30 cellular contexts compared by ENCODE assay signal in the genomic region with DNA sequence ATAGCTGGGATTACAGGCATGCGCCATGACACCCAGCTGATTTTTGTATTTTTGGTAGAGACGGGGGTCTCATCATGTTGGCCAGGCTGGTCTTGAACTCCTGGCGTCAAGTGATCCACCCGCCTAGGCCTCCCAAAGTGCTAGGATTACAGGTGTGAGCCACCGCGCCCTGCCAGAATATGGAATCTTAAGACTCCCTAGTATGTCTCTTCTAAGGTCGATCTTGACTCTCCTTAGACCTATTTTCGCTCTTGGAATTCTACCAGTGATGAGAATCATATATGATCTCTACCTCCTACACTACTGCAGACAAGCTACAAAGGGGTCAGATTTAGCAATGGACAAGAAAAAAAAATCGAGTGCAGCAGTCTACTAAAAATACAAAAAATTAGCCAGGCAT. TPM values are rescaled to one million over a fixed set of nuclear protein-coding genes. Genes with fewer than 3 reads are reported as not detected.
A peak's percentile ranks its signal among the peaks of the same experiment; 100 is the strongest.
DNase-seq lines count a peak whose midpoint lies in the region; TF ChIP-seq lines count a peak whose summit lies in the region.
"Had no signal": no experiment of that assay in that cellular context is flagged by ENCODE, and none has a peak within 500 bp of the region (broad histone marks: within the 10 kb centered on the region; RNA-seq: fewer than 3 reads in every experiment).

No MANE protein-coding gene starts in this region.

- H3K4me1 ChIP-seq in mesenchymal stem cell (ENCODE audit: control insufficient read depth, insufficient read depth, low read depth, low read length) = no peaks in the 10 kb centered on the region
- H3K4me1 ChIP-seq: adrenal gland, HAP-1, lower lobe of right lung, pancreas, upper lobe of left lung had no signal

- H3K4me3 ChIP-seq in mesenchymal stem cell (ENCODE audit: insufficient read depth in 1 of 2, low read depth in 1 of 2, low read length in 2 of 2) = no peak overlapping the region
- H3K4me3 ChIP-seq: adrenal gland; BLaER1 treated with 17β-estradiol and CSF1 and Interleukin-3, amounts not matched to agents 10 nM and 100 nM; HAP-1; heart right ventricle; lower lobe of right lung; pancreas; PC-9; upper lobe of left lung had no signal

- H4K8ac ChIP-seq in mesenchymal stem cell (ENCODE audit: low read length) = no peak overlapping the region

- H2BK5ac ChIP-seq in mesenchymal stem cell (ENCODE audit: low read depth, low read length, poor library complexity, severe bottlenecking) = no peak overlapping the region

- no peak for DNase-seq in activated T-cell treated with anti-CD3 and anti-CD28 coated beads, Interleukin-2, amount 50 U/mL, for 24 hours
- no peak for DNase-seq in activated T-cell treated with anti-CD3 and anti-CD28 coated beads for 4 hours
- no peak for DNase-seq in HFFc6
- no peak for DNase-seq in activated naive CD8-positive, alpha-beta T cell treated with anti-CD3 and anti-CD28 coated beads for 36 hours
- no peak for DNase-seq in mesenchymal stem cell
- DNase-seq in stimulated activated CD4-positive, alpha-beta T cell treated with anti-CD3 and anti-CD28 coated beads, Interleukin-4, amount 100 ng/mL, for 4 hours = no peak
- no peak for DNase-seq in HK-2 (ENCODE audit: unreplicated experiment)
- DNase-seq: activated CD4-positive, CD25-positive, alpha-beta regulatory T cell; activated CD8-positive, alpha-beta memory T cell treated with anti-CD3 and anti-CD28 coated beads, Interleukin-2, amount 10 ng/mL, durations not matched to agents 7 days and 5 days; activated effector memory CD4-positive, alpha-beta T cell treated with Interleukin-2 at 50 U/mL for 16 hours; adrenal gland; COR-L47; effector CD4-positive, alpha-beta T cell; heart right ventricle; kidney glomerular epithelial cell; lower lobe of right lung; NCI-H1048; NCI-H1694 treated with DMSO at 0.1 percent for 48 hours; NCI-H524 treated with DMSO at 0.1 percent for 48 hours; NK-92 treated with Interleukin-12 subunit alpha and Interleukin-12 subunit beta, amount 100 ng/mL, for 24 hours; pancreas; PC-9; retina; SHP77 treated with DMSO at 0.1 percent for 48 hours; stimulated activated CD4-positive, alpha-beta T cell treated with anti-CD3 and anti-CD28 coated beads, Interleukin-2, amount 100 ng/mL, for 24 hours; substantia nigra; upper lobe of left lung had no signal

- H3K4me3 Mint-ChIP-seq in activated T-cell treated with anti-CD3 and anti-CD28 coated beads, Interleukin-2, amount 50 U/mL, for 24 hours = no peak overlapping the region
- H3K4me3 Mint-ChIP-seq in HFFc6 = peak overlapping the region; percentile 42
- no peak overlapping the region for H3K4me3 Mint-ChIP-seq in activated naive CD8-positive, alpha-beta T cell treated with anti-CD3 and anti-CD28 coated beads for 36 hours
- H3K4me3 Mint-ChIP-seq: activated CD8-positive, alpha-beta memory T cell treated with anti-CD3 and anti-CD28 coated beads, Interleukin-2, amount 10 ng/mL, durations not matched to agents 7 days and 5 days; brain had no signal

- H3K9me3 Mint-ChIP-seq in activated T-cell treated with anti-CD3 and anti-CD28 coated beads, Interleukin-2, amount 50 U/mL, for 24 hours = no peaks in the 10 kb centered on the region
- no peaks in the 10 kb centered on the region for H3K9me3 Mint-ChIP-seq in HFFc6
- H3K9me3 Mint-ChIP-seq in activated naive CD8-positive, alpha-beta T cell treated with anti-CD3 and anti-CD28 coated beads for 36 hours = no peaks in the 10 kb centered on the region
- H3K9me3 Mint-ChIP-seq: brain had no signal

- H3K27ac Mint-ChIP-seq in activated T-cell treated with anti-CD3 and anti-CD28 coated beads, Interleukin-2, amount 50 U/mL, for 24 hours = peak overlapping the region; percentile 74
- peak overlapping the region; percentile 80 for H3K27ac Mint-ChIP-seq in HFFc6
- H3K27ac Mint-ChIP-seq in activated naive CD8-positive, alpha-beta T cell treated with anti-CD3 and anti-CD28 coated beads for 36 hours = peak overlapping the region; percentile 63

- H3K36me3 Mint-ChIP-seq in activated T-cell treated with anti-CD3 and anti-CD28 coated beads, Interleukin-2, amount 50 U/mL, for 24 hours (ENCODE audit: low read depth) = peaks cover 83% of the 10 kb centered on the region
- peaks cover 45% of the 10 kb centered on the region for H3K36me3 Mint-ChIP-seq in HFFc6 (ENCODE audit: low read depth)
- peaks cover 22% of the 10 kb centered on the region for H3K36me3 Mint-ChIP-seq in activated naive CD8-positive, alpha-beta T cell treated with anti-CD3 and anti-CD28 coated beads for 36 hours

- no peak overlapping the region for H3K23ac ChIP-seq in mesenchymal stem cell (ENCODE audit: low read length in 2 of 2)

- H3K4ac ChIP-seq in mesenchymal stem cell (ENCODE audit: low read depth in 1 of 2, low read length in 2 of 2) = no peak overlapping the region

- no peaks in the 10 kb centered on the region for H3K27me3 Mint-ChIP-seq in activated T-cell treated with anti-CD3 and anti-CD28 coated beads, Interleukin-2, amount 50 U/mL, for 24 hours
- H3K27me3 Mint-ChIP-seq in HFFc6 (ENCODE audit: insufficient read depth) = 0 out of 2 replicates have a peak, but pooled peaks cover 3% of the 10 kb centered on the region
- no peaks in the 10 kb centered on the region for H3K27me3 Mint-ChIP-seq in activated naive CD8-positive, alpha-beta T cell treated with anti-CD3 and anti-CD28 coated beads for 36 hours
- H3K27me3 Mint-ChIP-seq: activated CD8-positive, alpha-beta memory T cell treated with anti-CD3 and anti-CD28 coated beads, Interleukin-2, amount 10 ng/mL, durations not matched to agents 7 days and 5 days; brain had no signal

- no peaks in the 10 kb centered on the region for H3K27me3 ChIP-seq in mesenchymal stem cell (ENCODE audit: control insufficient read depth in 1 of 2, insufficient read depth in 1 of 2, low read length in 2 of 2)
- H3K27me3 ChIP-seq: adrenal gland; BLaER1 treated with 17β-estradiol and CSF1 and Interleukin-3, amounts not matched to agents 10 nM and 100 nM; heart right ventricle; pancreas; upper lobe of left lung had no signal

- no peaks in the 10 kb centered on the region for H3K9me3 ChIP-seq in mesenchymal stem cell (ENCODE audit: control insufficient read depth, low read length)
- H3K9me3 ChIP-seq: adrenal gland; BLaER1 treated with 17β-estradiol and CSF1 and Interleukin-3, amounts not matched to agents 10 nM and 100 nM; HAP-1; heart right ventricle; lower lobe of right lung; pancreas; upper lobe of left lung had no signal

- H3K9ac ChIP-seq in mesenchymal stem cell (ENCODE audit: low read length) = no peak overlapping the region
- H3K9ac ChIP-seq: BLaER1 treated with 17β-estradiol and CSF1 and Interleukin-3, amounts not matched to agents 10 nM and 100 nM had no signal

- peaks cover 6% of the 10 kb centered on the region for H3K79me1 ChIP-seq in mesenchymal stem cell (replicated peaks; ENCODE audit: low read length, poor library complexity, severe bottlenecking)

- H3K14ac ChIP-seq in mesenchymal stem cell (ENCODE audit: low read length in 2 of 2) = no peak overlapping the region

- peaks cover 21 to 95% of the 10 kb centered on the region in 2 experiments for H3K36me3 ChIP-seq in mesenchymal stem cell (ENCODE audit: control insufficient read depth in 1 of 2, insufficient read depth in 2 of 2, low read depth in 1 of 2, low read length in 2 of 2)

- no peak overlapping the region for H4K91ac ChIP-seq in mesenchymal stem cell (ENCODE audit: low read length)

- TF ChIP-seq CTCF in HFFc6 (IDR thresholded peaks at IDR 0.05) = no peak

- no peak overlapping the region for H2BK15ac ChIP-seq in mesenchymal stem cell (ENCODE audit: low read depth, poor library complexity, severe bottlenecking)

- H2BK120ac ChIP-seq in mesenchymal stem cell (ENCODE audit: low read depth, low read length) = no peak overlapping the region

- no peak overlapping the region for H2AFZ ChIP-seq in mesenchymal stem cell (ENCODE audit: low read depth, low read length)
- H2AFZ ChIP-seq: PC-9 had no signal

- no peak overlapping the region for H3K18ac ChIP-seq in mesenchymal stem cell (ENCODE audit: low read depth in 1 of 2, low read length in 2 of 2)

- WGBS in mesenchymal stem cell = 95% methylated on average over 9 of the region's 9 CpGs

- no peak overlapping the region for H2AK5ac ChIP-seq in mesenchymal stem cell (ENCODE audit: low read length, severe bottlenecking)

- no peak overlapping the region for H2BK12ac ChIP-seq in mesenchymal stem cell (ENCODE audit: low read length in 2 of 2)

- no peak overlapping the region for H3K4me2 ChIP-seq in mesenchymal stem cell (ENCODE audit: low read length, poor library complexity, severe bottlenecking)
- H3K4me2 ChIP-seq: PC-9 had no signal

- H3K4me1 Mint-ChIP-seq in activated T-cell treated with anti-CD3 and anti-CD28 coated beads, Interleukin-2, amount 50 U/mL, for 24 hours (ENCODE audit: low read depth) = peaks cover 23% of the 10 kb centered on the region
- H3K4me1 Mint-ChIP-seq in HFFc6 (ENCODE audit: low read depth) = peaks cover 47% of the 10 kb centered on the region
- H3K4me1 Mint-ChIP-seq in activated naive CD8-positive, alpha-beta T cell treated with anti-CD3 and anti-CD28 coated beads for 36 hours = peaks cover 6% of the 10 kb centered on the region
- H3K4me1 Mint-ChIP-seq: brain had no signal

- H3K27ac ChIP-seq in mesenchymal stem cell (ENCODE audit: low read length, poor library complexity, severe bottlenecking) = peak overlapping the region; percentile 47
- H3K27ac ChIP-seq: adrenal gland, lower lobe of right lung, pancreas, PC-9, upper lobe of left lung had no signal

RNA-seq across cellular contexts. Expression of a gene that starts 19.3 kb away (rescaled TPM):
- total RNA-seq in HFFc6 (2021; fragmentation: NEBNext Ultra II Directional; extraction: Animal tissue kit (Norgen Biotek cat#: 25700)) = 10 to 100 TPM; 26.9 to 31.6 (median 28.2) TPM
- total RNA-seq in activated naive CD8-positive, alpha-beta T cell treated with anti-CD3 and anti-CD28 coated beads for 36 hours = 10 to 100 TPM; 10.8 to 14.1 TPM
- 23.5 TPM for polyA plus RNA-seq in mesenchymal stem cell (2013, experiment 1 of 2)
- polyA plus RNA-seq in mesenchymal stem cell (2013, experiment 2 of 2) = 22.7 TPM

RNA-seq across cellular contexts. Expression of a gene that starts 19.4 kb away (rescaled TPM):
- 10 to 100 TPM; 43.7 to 46.9 (median 45.2) TPM for total RNA-seq in HFFc6 (2021; fragmentation: NEBNext Ultra II Directional; extraction: Animal tissue kit (Norgen Biotek cat#: 25700))
- 10 to 100 TPM; 28.8 to 30.5 TPM for total RNA-seq in activated naive CD8-positive, alpha-beta T cell treated with anti-CD3 and anti-CD28 coated beads for 36 hours
- 26.6 TPM for polyA plus RNA-seq in mesenchymal stem cell (2013, experiment 1 of 2)
- 27.0 TPM for polyA plus RNA-seq in mesenchymal stem cell (2013, experiment 2 of 2)

RNA-seq across cellular contexts. Expression of a gene that starts 47.4 kb away (rescaled TPM):
- total RNA-seq in HFFc6 (2021; fragmentation: NEBNext Ultra II Directional; extraction: Animal tissue kit (Norgen Biotek cat#: 25700)) = 10 to 100 TPM; 62.1 to 75.4 (median 63.6) TPM
- 10 to 100 TPM; 64.1 to 74.3 TPM for total RNA-seq in activated naive CD8-positive, alpha-beta T cell treated with anti-CD3 and anti-CD28 coated beads for 36 hours
- 37.9 TPM for polyA plus RNA-seq in mesenchymal stem cell (2013, experiment 1 of 2)
- polyA plus RNA-seq in mesenchymal stem cell (2013, experiment 2 of 2) = 37.7 TPM

RNA-seq across cellular contexts. Expression of a gene that starts 52.0 kb away (rescaled TPM):
- total RNA-seq in HFFc6 (2021; fragmentation: NEBNext Ultra II Directional; extraction: Animal tissue kit (Norgen Biotek cat#: 25700)) = 100 to 1,000 TPM; 108 to 132 (median 119) TPM
- 10 to 100 TPM; 67.6 to 69.0 TPM for total RNA-seq in activated naive CD8-positive, alpha-beta T cell treated with anti-CD3 and anti-CD28 coated beads for 36 hours
- 119 TPM for polyA plus RNA-seq in mesenchymal stem cell (2013, experiment 1 of 2)
- polyA plus RNA-seq in mesenchymal stem cell (2013, experiment 2 of 2) = 122 TPM
